In the genomic region with DNA sequence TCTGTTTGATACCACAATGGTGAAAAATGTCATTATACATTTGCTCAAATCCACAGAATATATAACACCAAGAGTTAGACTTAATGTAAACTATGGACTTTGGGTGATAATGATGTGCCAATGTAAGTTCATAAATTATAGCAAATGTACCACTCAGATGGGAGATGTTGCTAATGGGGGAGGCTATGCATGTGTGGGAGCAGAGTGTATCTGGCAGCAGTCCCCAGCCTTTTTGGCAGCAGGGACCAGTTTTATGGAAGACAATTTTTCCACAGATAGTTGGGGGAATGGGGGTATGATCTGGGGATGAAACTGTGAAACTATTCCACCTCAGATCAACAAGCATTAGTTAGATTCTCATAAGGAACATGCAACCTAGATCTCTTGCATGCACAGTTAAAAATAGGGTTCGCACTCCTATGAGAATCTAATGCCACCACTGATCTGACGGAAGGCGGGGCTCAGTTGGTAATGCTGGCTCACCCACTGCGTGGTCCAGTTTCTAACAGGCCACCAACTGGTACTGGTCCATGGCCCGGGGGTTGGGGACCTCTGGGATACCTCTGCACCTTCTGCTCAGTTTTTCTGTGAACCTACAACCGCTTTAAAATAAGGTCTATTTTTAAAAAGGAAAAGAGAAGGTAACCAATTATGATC, we compare ENCODE assay signal across 22 cellular contexts. TPM values are rescaled to one million over a fixed set of nuclear protein-coding genes. Genes with fewer than 3 reads are reported as not detected.
"Had no signal": no experiment of that assay in that cellular context is flagged by ENCODE, and none has a peak within 500 bp of the region (broad histone marks: within the 10 kb centered on the region; RNA-seq: fewer than 3 reads in every experiment).

No MANE protein-coding gene starts in this region.

- H3K27ac Mint-ChIP-seq: naive thymus-derived CD4-positive, alpha-beta T cell; nephron progenitor cell had no signal

- H3K9me3 ChIP-seq: prostate gland, right lobe of liver, upper lobe of left lung, uterus had no signal

- FAIRE-seq: kidney had no signal

- H3K79me2 ChIP-seq: hepatocyte, parathyroid adenoma had no signal

- H3K36me3 ChIP-seq: prostate gland, right lobe of liver, upper lobe of left lung, uterus had no signal

- H3K4me3 Mint-ChIP-seq: naive thymus-derived CD4-positive, alpha-beta T cell; nephron progenitor cell had no signal

- ATAC-seq: left cardiac atrium; left ventricle myocardium superior; naive thymus-derived CD4-positive, alpha-beta T cell; right lobe of liver had no signal

- H3K4me2 ChIP-seq: hepatocyte had no signal

- H2AFZ ChIP-seq: hepatocyte, parathyroid adenoma had no signal

- H3K4me1 ChIP-seq: parathyroid adenoma, prostate gland, right lobe of liver, upper lobe of left lung, uterus had no signal

- H3K27me3 ChIP-seq: dorsolateral prefrontal cortex, hepatocyte, right lobe of liver, upper lobe of left lung, uterus had no signal

- H3K4me1 Mint-ChIP-seq: nephron progenitor cell had no signal

- H3K9ac ChIP-seq: parathyroid adenoma had no signal

- H3K4me3 ChIP-seq: coronary artery, dorsolateral prefrontal cortex, hepatocyte, lung, prostate gland, right lobe of liver, upper lobe of left lung, uterus had no signal

- H3K27ac ChIP-seq: coronary artery, dorsolateral prefrontal cortex, hepatocyte, parathyroid adenoma, prostate gland, right lobe of liver, upper lobe of left lung, uterus had no signal

- DNase-seq: dorsolateral prefrontal cortex; effector CD8-positive, alpha-beta T cell; foreskin melanocyte; head of caudate nucleus; kidney; left cardiac atrium; left ventricle myocardium superior; mesendoderm; naive thymus-derived CD4-positive, alpha-beta T cell; nephron progenitor cell; retina; right lobe of liver; stimulated activated CD4-positive, alpha-beta T cell treated with anti-CD3 and anti-CD28 coated beads, Interleukin-2, amount 100 ng/mL, for 24 hours; stimulated activated CD4-positive, alpha-beta T cell treated with anti-CD3 and anti-CD28 coated beads, Interleukin-4, amount 100 ng/mL, for 4 hours; stimulated activated naive CD4-positive, alpha-beta T cell treated with Interleukin-2 at 50 U/mL for 16 hours; upper lobe of left lung; uterus had no signal

RNA-seq across cellular contexts. Expression of gene HLA-DQA1, which starts 8.0 kb away (rescaled TPM):
- total RNA-seq: hepatocyte had no signal
- polyA plus RNA-seq: hepatocyte had no signal
